In the genomic region with DNA sequence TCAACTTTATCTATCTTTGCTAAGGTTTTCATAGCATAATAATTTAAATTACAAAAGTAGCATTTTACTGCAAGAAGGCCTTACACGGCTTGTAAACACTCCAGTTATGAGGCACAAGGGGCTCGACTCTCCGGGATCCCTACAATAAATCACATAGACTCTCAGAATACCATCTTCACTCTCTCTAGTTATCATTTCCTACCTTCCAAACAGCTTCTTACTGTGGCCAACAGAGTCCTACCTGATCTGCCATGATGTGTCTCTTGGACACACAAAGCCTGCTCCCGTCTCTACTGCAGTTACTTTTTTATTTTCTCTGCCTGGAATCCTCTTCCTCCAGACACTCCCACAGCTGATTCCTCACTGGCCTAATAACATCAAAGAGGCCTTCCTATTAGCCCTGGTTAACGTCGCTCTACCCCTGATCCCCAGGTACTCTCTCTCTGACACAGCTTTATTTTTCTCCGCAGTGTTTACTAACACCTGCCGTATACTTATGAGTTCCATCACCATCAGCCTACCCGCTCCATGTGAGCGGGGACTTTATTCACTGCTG, we compare ENCODE assay signal across 9 cellular contexts.
DNase-seq lines count a peak whose midpoint lies in the region; ATAC-seq and TF ChIP-seq lines count a peak whose summit lies in the region.
"Had no signal": no experiment of that assay in that cellular context is flagged by ENCODE, and none has a peak within 500 bp of the region (broad histone marks: within the 10 kb centered on the region; RNA-seq: fewer than 3 reads in every experiment).

No MANE protein-coding gene starts in this region.

- H3K9ac ChIP-seq in adipocyte (ENCODE audit: low read length), result peak overlapping the region; percentile 13

- H3K36me3 Mint-ChIP-seq in naive thymus-derived CD4-positive, alpha-beta T cell, result peaks cover 0 to 45% (median 0%) of the 10 kb centered on the region in 5 donors

- no peak overlapping the region for H3K27ac ChIP-seq in naive thymus-derived CD4-positive, alpha-beta T cell (ENCODE audit: low read depth, low read length)

- H3K27me3 Mint-ChIP-seq in naive thymus-derived CD4-positive, alpha-beta T cell, result no peaks in the 10 kb centered on the region

- POLR2A ChIA-PET in naive thymus-derived CD4-positive, alpha-beta T cell (lab: Charles Lee), result interaction anchor here (0.5 to 6.5 kb wide), 3 partner anchors 10 to 69 kb away, joined by 7 to 47 read pairs (median 7); no protein-coding TSS in a partner anchor

- peaks cover 28 to 72% (median 49%) of the 10 kb centered on the region in 7 donors for H3K4me1 Mint-ChIP-seq in naive thymus-derived CD4-positive, alpha-beta T cell

- no peak for TF ChIP-seq CTCF in NB4 (IDR thresholded peaks at IDR 0.05; ENCODE audit: low read depth, low read length)

- H3K9me3 Mint-ChIP-seq in naive thymus-derived CD4-positive, alpha-beta T cell, result no peaks in the 10 kb centered on the region

- peak; percentile 47 for DNase-seq in ELR (ENCODE audit: low read depth)
- DNase-seq in NB4 (ENCODE audit: low read depth), result no peak
- DNase-seq in adipocyte (ENCODE audit: low read depth), result no peak
- no peak for DNase-seq in naive thymus-derived CD4-positive, alpha-beta T cell
- DNase-seq in AML-193 (lab: John Stamatoyannopoulos, UW), result no peak
- DNase-seq in NCI-H1694 treated with DMSO at 0.1 percent for 48 hours (lab: John Stamatoyannopoulos, UW), result no peak
- DNase-seq: NCI-H187 had no signal

- CTCF ChIA-PET in naive thymus-derived CD4-positive, alpha-beta T cell (lab: Charles Lee), result interaction anchor here (0.7 kb wide), 1 partner anchor 58 kb away, joined by 3 read pairs; no protein-coding TSS in a partner anchor

- TF ChIP-seq POLR2A in NB4 (IDR thresholded peaks at IDR 0.05; ENCODE audit: extremely low read depth, insufficient read length), result no peak

- intact Hi-C loops in naive thymus-derived CD4-positive, alpha-beta T cell (cut with micrococcal nuclease), result loop anchor here in 1 of 2 donors (10.0 kb wide), 1 partner anchor 85 kb away; no protein-coding TSS in a partner anchor

- H3K4me1 ChIP-seq in adipocyte (ENCODE audit: control insufficient read depth, insufficient read depth, low read length), result peaks cover 38% of the 10 kb centered on the region
- peaks cover 17 to 58% of the 10 kb centered on the region in 2 donors for H3K4me1 ChIP-seq in naive thymus-derived CD4-positive, alpha-beta T cell (ENCODE audit: control insufficient read depth in 2 of 2, insufficient read depth in 2 of 2, low read length in 2 of 2)

- H3K27me3 ChIP-seq in adipocyte (replicated peaks; ENCODE audit: control insufficient read depth, insufficient read depth, low read length), result no peaks in the 10 kb centered on the region
- no peaks in the 10 kb centered on the region for H3K27me3 ChIP-seq in naive thymus-derived CD4-positive, alpha-beta T cell (ENCODE audit: control insufficient read depth in 2 of 2, insufficient read depth in 2 of 2, low read length in 2 of 2)

- H3K4me3 ChIP-seq in NB4 (ENCODE audit: low read depth, low read length) (peak overlapping the region; percentile 49), adipocyte (ENCODE audit: low read length) (peak overlapping the region; percentile 3)
- H3K4me3 ChIP-seq in naive thymus-derived CD4-positive, alpha-beta T cell (ENCODE audit: low read length), result no peak overlapping the region
- H3K4me3 ChIP-seq: skin epidermis had no signal

- peaks cover 19% of the 10 kb centered on the region for H3K36me3 ChIP-seq in adipocyte (ENCODE audit: control insufficient read depth, insufficient read depth, low read length, severe bottlenecking)
- H3K36me3 ChIP-seq in naive thymus-derived CD4-positive, alpha-beta T cell (ENCODE audit: control insufficient read depth in 2 of 3, insufficient read depth in 3 of 3, low read length in 3 of 3), result no peaks in the 10 kb centered on the region

- peak overlapping the region in 4 of 10 donors; percentile 10 to 66 (median 38) for H3K4me3 Mint-ChIP-seq in naive thymus-derived CD4-positive, alpha-beta T cell

- H3K27ac Mint-ChIP-seq in naive thymus-derived CD4-positive, alpha-beta T cell, result peak overlapping the region in 6 of 9 donors; percentile 2 to 78 (median 70)

- ATAC-seq in naive thymus-derived CD4-positive, alpha-beta T cell, result no peak
- ATAC-seq in GM21825 (IDR thresholded peaks at IDR 0.05; ENCODE audit: unreplicated experiment), result no peak

- H3K9me3 ChIP-seq in adipocyte (ENCODE audit: control insufficient read depth, low read length), result no peaks in the 10 kb centered on the region
- H3K9me3 ChIP-seq in naive thymus-derived CD4-positive, alpha-beta T cell (ENCODE audit: control insufficient read depth in 2 of 3, low read length in 3 of 3), result no peaks in the 10 kb centered on the region
